13 cellular contexts compared by ENCODE assay signal in the genomic region with DNA sequence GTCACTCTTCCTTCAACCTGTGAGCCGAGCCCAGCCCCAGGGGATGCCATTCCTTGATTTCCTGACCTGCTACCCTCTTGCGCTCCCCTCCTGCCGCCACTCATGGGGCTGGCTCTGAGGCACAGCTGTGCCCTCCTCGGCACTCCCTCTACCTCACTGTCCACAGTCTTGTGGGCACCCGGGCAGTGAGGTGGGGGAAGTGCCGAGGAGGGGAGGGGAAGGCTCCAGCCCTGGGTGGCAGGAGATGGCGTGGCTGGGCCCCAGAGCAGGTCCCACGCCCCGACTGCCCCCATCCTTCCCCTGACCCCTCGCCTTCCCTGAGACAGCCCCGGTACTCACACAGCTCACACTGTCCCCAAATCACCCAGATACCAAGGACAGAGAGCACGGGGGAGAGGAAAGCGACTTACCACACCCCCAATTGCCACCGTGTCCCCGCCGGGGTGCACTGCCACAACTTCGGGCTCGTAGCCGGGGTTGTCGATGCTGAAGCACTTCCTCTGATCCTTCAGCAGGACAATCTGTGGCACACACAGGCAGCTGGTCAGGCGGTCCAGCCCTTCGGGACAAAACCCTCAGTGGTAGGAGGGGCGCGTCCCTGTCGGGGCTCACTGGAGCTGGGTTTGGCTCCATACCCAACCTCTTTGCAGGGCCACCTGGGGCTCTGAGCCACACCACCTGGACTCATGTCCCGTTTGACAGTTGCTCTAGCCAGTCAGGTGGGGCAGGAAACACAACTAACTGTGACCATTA. TPM values are rescaled to one million over a fixed set of nuclear protein-coding genes. Genes with fewer than 3 reads are reported as not detected.
A peak's percentile ranks its signal among the peaks of the same experiment; 100 is the strongest.
DNase-seq lines count a peak whose midpoint lies in the region; ATAC-seq and TF ChIP-seq lines count a peak whose summit lies in the region.
"Had no signal": no experiment of that assay in that cellular context is flagged by ENCODE, and none has a peak within 500 bp of the region (broad histone marks: within the 10 kb centered on the region; RNA-seq: fewer than 3 reads in every experiment).

No MANE protein-coding gene starts in this region.

- no peak overlapping the region for H3K27ac ChIP-seq in caudate nucleus (ENCODE audit: low read depth, low read length)

- POLR2A ChIA-PET in activated CD8-positive, alpha-beta T cell treated with anti-CD3 and anti-CD28 coated beads, Interleukin-2, amount 10 ng/mL, durations not matched to agents 7 days and 5 days (lab: Charles Lee), result no interaction called here
- POLR2A ChIA-PET in activated CD8-positive, alpha-beta T cell treated with anti-CD3 and anti-CD28 coated beads for 36 hours (lab: Charles Lee), result interaction anchor here (0.5 to 1.4 kb wide), 4 partner anchors 12 to 379 kb away, joined by 3 to 4 read pairs (median 3); no protein-coding TSS in a partner anchor
- POLR2A ChIA-PET in WTC11 (lab: Charles Lee), result no interaction called here

- DNase-seq in activated CD8-positive, alpha-beta T cell treated with anti-CD3 and anti-CD28 coated beads, Interleukin-2, amount 10 ng/mL, durations not matched to agents 7 days and 5 days, result no peak
- DNase-seq in activated CD8-positive, alpha-beta T cell treated with anti-CD3 and anti-CD28 coated beads for 36 hours, result no peak
- peak; percentile 3 for DNase-seq in WTC11 (ENCODE audit: low spot score)
- DNase-seq in hepatic stellate cell (ENCODE audit: low spot score), result peak; percentile 6
- no peak for DNase-seq in stimulated activated effector memory CD8-positive, alpha-beta T cell treated with anti-CD3 and anti-CD28 coated beads, Interleukin-12 subunit alpha, Interleukin-12 subunit beta, amount 100 ng/mL, for 72 hours (ENCODE audit: low spot score in 2 of 2)
- no peak for DNase-seq in NCI-H1930 (lab: John Stamatoyannopoulos, UW)
- no peak for DNase-seq in caudate nucleus (lab: John Stamatoyannopoulos, UW)
- DNase-seq: NCI-H524 treated with DMSO at 0.1 percent for 48 hours, T-helper 9 cell, transverse colon had no signal

- intact Hi-C loops in activated CD8-positive, alpha-beta T cell treated with anti-CD3 and anti-CD28 coated beads for 36 hours (cut with micrococcal nuclease), result no loop called here

- H3K4me3 Mint-ChIP-seq in activated CD8-positive, alpha-beta T cell treated with anti-CD3 and anti-CD28 coated beads, Interleukin-2, amount 10 ng/mL, durations not matched to agents 7 days and 5 days, result no peak overlapping the region
- H3K4me3 Mint-ChIP-seq in activated CD8-positive, alpha-beta T cell treated with anti-CD3 and anti-CD28 coated beads for 36 hours, result no peak overlapping the region
- H3K4me3 Mint-ChIP-seq in WTC11, result no peak overlapping the region
- no peak overlapping the region for H3K4me3 Mint-ChIP-seq in stimulated activated effector memory CD8-positive, alpha-beta T cell treated with anti-CD3 and anti-CD28 coated beads, Interleukin-12 subunit alpha, Interleukin-12 subunit beta, amount 100 ng/mL, for 72 hours
- H3K4me3 Mint-ChIP-seq: neural crest cell had no signal

- H3K9me3 Mint-ChIP-seq in activated CD8-positive, alpha-beta T cell treated with anti-CD3 and anti-CD28 coated beads, Interleukin-2, amount 10 ng/mL, durations not matched to agents 7 days and 5 days (ENCODE audit: insufficient read depth), result no peaks in the 10 kb centered on the region
- no peaks in the 10 kb centered on the region for H3K9me3 Mint-ChIP-seq in activated CD8-positive, alpha-beta T cell treated with anti-CD3 and anti-CD28 coated beads for 36 hours
- no peaks in the 10 kb centered on the region for H3K9me3 Mint-ChIP-seq in WTC11
- H3K9me3 Mint-ChIP-seq in stimulated activated effector memory CD8-positive, alpha-beta T cell treated with anti-CD3 and anti-CD28 coated beads, Interleukin-12 subunit alpha, Interleukin-12 subunit beta, amount 100 ng/mL, for 72 hours, result no peaks in the 10 kb centered on the region
- H3K9me3 Mint-ChIP-seq: neural crest cell had no signal

- H3K27ac Mint-ChIP-seq in activated CD8-positive, alpha-beta T cell treated with anti-CD3 and anti-CD28 coated beads, Interleukin-2, amount 10 ng/mL, durations not matched to agents 7 days and 5 days, result peak overlapping the region; percentile 39
- H3K27ac Mint-ChIP-seq in activated CD8-positive, alpha-beta T cell treated with anti-CD3 and anti-CD28 coated beads for 36 hours, result no peak overlapping the region
- H3K27ac Mint-ChIP-seq in WTC11, result no peak overlapping the region
- peak overlapping the region; percentile 75 for H3K27ac Mint-ChIP-seq in stimulated activated effector memory CD8-positive, alpha-beta T cell treated with anti-CD3 and anti-CD28 coated beads, Interleukin-12 subunit alpha, Interleukin-12 subunit beta, amount 100 ng/mL, for 72 hours

- H3K27me3 Mint-ChIP-seq in activated CD8-positive, alpha-beta T cell treated with anti-CD3 and anti-CD28 coated beads, Interleukin-2, amount 10 ng/mL, durations not matched to agents 7 days and 5 days (ENCODE audit: low read depth), result no peaks in the 10 kb centered on the region
- H3K27me3 Mint-ChIP-seq in activated CD8-positive, alpha-beta T cell treated with anti-CD3 and anti-CD28 coated beads for 36 hours, result no peaks in the 10 kb centered on the region
- no peaks in the 10 kb centered on the region for H3K27me3 Mint-ChIP-seq in WTC11 (ENCODE audit: low read depth)

- H3K36me3 Mint-ChIP-seq in activated CD8-positive, alpha-beta T cell treated with anti-CD3 and anti-CD28 coated beads, Interleukin-2, amount 10 ng/mL, durations not matched to agents 7 days and 5 days (ENCODE audit: low read depth), result peaks cover 82% of the 10 kb centered on the region
- H3K36me3 Mint-ChIP-seq in activated CD8-positive, alpha-beta T cell treated with anti-CD3 and anti-CD28 coated beads for 36 hours (ENCODE audit: low read depth), result peaks cover 68% of the 10 kb centered on the region
- H3K36me3 Mint-ChIP-seq in WTC11, result peaks cover 81% of the 10 kb centered on the region
- H3K36me3 Mint-ChIP-seq in stimulated activated effector memory CD8-positive, alpha-beta T cell treated with anti-CD3 and anti-CD28 coated beads, Interleukin-12 subunit alpha, Interleukin-12 subunit beta, amount 100 ng/mL, for 72 hours, result peaks cover 100% of the 10 kb centered on the region

- H3K4me1 Mint-ChIP-seq in activated CD8-positive, alpha-beta T cell treated with anti-CD3 and anti-CD28 coated beads, Interleukin-2, amount 10 ng/mL, durations not matched to agents 7 days and 5 days (ENCODE audit: low read depth), result no peaks in the 10 kb centered on the region
- no peaks in the 10 kb centered on the region for H3K4me1 Mint-ChIP-seq in activated CD8-positive, alpha-beta T cell treated with anti-CD3 and anti-CD28 coated beads for 36 hours (ENCODE audit: low read depth)
- no peaks in the 10 kb centered on the region for H3K4me1 Mint-ChIP-seq in WTC11
- H3K4me1 Mint-ChIP-seq in stimulated activated effector memory CD8-positive, alpha-beta T cell treated with anti-CD3 and anti-CD28 coated beads, Interleukin-12 subunit alpha, Interleukin-12 subunit beta, amount 100 ng/mL, for 72 hours, result peaks cover 6% of the 10 kb centered on the region
- H3K4me1 Mint-ChIP-seq: neural crest cell had no signal

- CTCF ChIA-PET in activated CD8-positive, alpha-beta T cell treated with anti-CD3 and anti-CD28 coated beads, Interleukin-2, amount 10 ng/mL, durations not matched to agents 7 days and 5 days (lab: Charles Lee), result no interaction called here
- CTCF ChIA-PET in activated CD8-positive, alpha-beta T cell treated with anti-CD3 and anti-CD28 coated beads for 36 hours (lab: Charles Lee), result no interaction called here
- CTCF ChIA-PET in WTC11 (lab: Charles Lee), result interaction anchor here (1.1 kb wide), 1 partner anchor 10 kb away, joined by 3 read pairs; no protein-coding TSS in a partner anchor

- no peak for ATAC-seq in activated CD8-positive, alpha-beta T cell treated with anti-CD3 and anti-CD28 coated beads, Interleukin-2, amount 10 ng/mL, durations not matched to agents 7 days and 5 days
- ATAC-seq in activated CD8-positive, alpha-beta T cell treated with anti-CD3 and anti-CD28 coated beads for 36 hours, result no peak
- ATAC-seq in WTC11, result no peak
- ATAC-seq in stimulated activated effector memory CD8-positive, alpha-beta T cell treated with anti-CD3 and anti-CD28 coated beads, Interleukin-12 subunit alpha, Interleukin-12 subunit beta, amount 100 ng/mL, for 72 hours, result no peak
- ATAC-seq in HG02970 (IDR thresholded peaks at IDR 0.05; ENCODE audit: low FRiP score, unreplicated experiment), result no peak

- TF ChIP-seq CTCF in activated CD8-positive, alpha-beta T cell treated with anti-CD3 and anti-CD28 coated beads for 36 hours (IDR thresholded peaks at IDR 0.05), result no peak
- no peak for TF ChIP-seq CTCF in WTC11 (IDR thresholded peaks at IDR 0.05)

TF ChIP-seq in WTC11, 78 proteins besides CTCF, POLR2A, EP300 and RAD21 (continues in another document):
- no peak for TF ChIP-seq KAT7 (CRISPR knock-in tag; IDR thresholded peaks at IDR 0.05; ENCODE audit: borderline replicate concordance)
- TF ChIP-seq, protein P1, sequence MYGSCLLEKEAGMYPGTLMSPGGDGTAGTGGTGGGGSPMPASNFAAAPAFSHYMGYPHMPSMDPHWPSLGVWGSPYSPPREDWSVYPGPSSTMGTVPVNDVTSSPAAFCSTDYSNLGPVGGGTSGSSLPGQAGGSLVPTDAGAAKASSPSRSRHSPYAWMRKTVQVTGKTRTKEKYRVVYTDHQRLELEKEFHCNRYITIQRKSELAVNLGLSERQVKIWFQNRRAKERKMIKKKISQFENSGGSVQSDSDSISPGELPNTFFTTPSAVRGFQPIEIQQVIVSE (CRISPR knock-in tag; IDR thresholded peaks at IDR 0.05; ENCODE audit: borderline replicate concordance), result no peak
- TF ChIP-seq ZNF138 (CRISPR knock-in tag; conservative IDR thresholded peaks at IDR 0.05), result no peak
- TF ChIP-seq MXD4 (CRISPR knock-in tag; IDR thresholded peaks at IDR 0.05; ENCODE audit: borderline replicate concordance), result no peak
- TF ChIP-seq GABPB1 (CRISPR knock-in tag; IDR thresholded peaks at IDR 0.05), result no peak
- TF ChIP-seq CBFB (CRISPR knock-in tag; IDR thresholded peaks at IDR 0.05; ENCODE audit: low read depth), result no peak
- no peak for TF ChIP-seq OVOL2 (CRISPR knock-in tag; IDR thresholded peaks at IDR 0.05; ENCODE audit: borderline replicate concordance)
- TF ChIP-seq SMAD4 (CRISPR knock-in tag; IDR thresholded peaks at IDR 0.05), result no peak

RNA-seq across cellular contexts. Expression of a gene that starts 37.9 kb away (rescaled TPM):
- 100 to 1,000 TPM; 516 to 550 TPM for total RNA-seq in activated CD8-positive, alpha-beta T cell treated with anti-CD3 and anti-CD28 coated beads, Interleukin-2, amount 10 ng/mL, durations not matched to agents 7 days and 5 days
- 100 to 1,000 TPM; 390 to 393 TPM for total RNA-seq in activated CD8-positive, alpha-beta T cell treated with anti-CD3 and anti-CD28 coated beads for 36 hours
- 288 to 306 TPM (median 288 TPM) in 3 replicates for total RNA-seq in WTC11 (2021)

RNA-seq across cellular contexts. Expression of a gene that starts 57.4 kb away (rescaled TPM):
- 1 to 10 TPM; 1.3 to 1.7 TPM for total RNA-seq in activated CD8-positive, alpha-beta T cell treated with anti-CD3 and anti-CD28 coated beads, Interleukin-2, amount 10 ng/mL, durations not matched to agents 7 days and 5 days
- total RNA-seq in activated CD8-positive, alpha-beta T cell treated with anti-CD3 and anti-CD28 coated beads for 36 hours, result under 1 TPM; 0.54 TPM
- total RNA-seq in WTC11 (2021), result 0.64 TPM in 1 of 3 replicates, not detected in the others
- total RNA-seq: A673 had no signal

Comparison
In these comparisons a context has a peak if more than half of its experiments do, and no peak if none do; other contexts are left out.
1. H3K27ac Mint-ChIP-seq: peak in activated CD8-positive, alpha-beta T cell treated with anti-CD3 and anti-CD28 coated beads, Interleukin-2, amount 10 ng/mL, durations not matched to agents 7 days and 5 days (single experiment) and stimulated activated effector memory CD8-positive, alpha-beta T cell treated with anti-CD3 and anti-CD28 coated beads, Interleukin-12 subunit alpha, Interleukin-12 subunit beta, amount 100 ng/mL, for 72 hours (single experiment); none in activated CD8-positive, alpha-beta T cell treated with anti-CD3 and anti-CD28 coated beads for 36 hours (single experiment) and WTC11 (single experiment).
2. DNase-seq: peak in WTC11 (single experiment) and hepatic stellate cell (single experiment); none in activated CD8-positive, alpha-beta T cell treated with anti-CD3 and anti-CD28 coated beads, Interleukin-2, amount 10 ng/mL, durations not matched to agents 7 days and 5 days (single experiment), activated CD8-positive, alpha-beta T cell treated with anti-CD3 and anti-CD28 coated beads for 36 hours (single experiment), stimulated activated effector memory CD8-positive, alpha-beta T cell treated with anti-CD3 and anti-CD28 coated beads, Interleukin-12 subunit alpha, Interleukin-12 subunit beta, amount 100 ng/mL, for 72 hours (0 of 2), NCI-H1930 (0 of 2) and caudate nucleus (0 of 61).